Comparison of ENCODE assay signal across 10 cellular contexts in genomic region chr17:77459018-77459755, GRCh38.
DNase-seq lines count a peak whose midpoint lies in the region; ATAC-seq and TF ChIP-seq lines count a peak whose summit lies in the region.
"Had no signal": no experiment of that assay in that cellular context is flagged by ENCODE, and none has a peak within 500 bp of the region (broad histone marks: within the 10 kb centered on the region; RNA-seq: fewer than 3 reads in every experiment).

No MANE protein-coding gene starts in this region.

- in situ Hi-C loops in gastrocnemius medialis (cut with MboI; ENCODE audit: low sequenced_read_pairs in 4 of 4) = no loop called here

- peaks cover 99% of the 10 kb centered on the region for H3K4me1 ChIP-seq in DND-41 (ENCODE audit: insufficient read depth, low read length)
- peaks cover 95% of the 10 kb centered on the region for H3K4me1 ChIP-seq in OCI-LY7 (ENCODE audit: insufficient read depth, low read length, poor library complexity, severe bottlenecking)
- H3K4me1 ChIP-seq in gastrocnemius medialis = peaks cover 18 to 34% of the 10 kb centered on the region in 2 donors
- H3K4me1 ChIP-seq in foreskin keratinocyte = peaks cover 6% of the 10 kb centered on the region

- peaks cover 37% of the 10 kb centered on the region for H3K36me3 Mint-ChIP-seq in central memory CD8-positive, alpha-beta T cell (ENCODE audit: insufficient read depth)

- no peak for TF ChIP-seq POLR2A in gastrocnemius medialis (IDR thresholded peaks at IDR 0.05)

- no peaks in the 10 kb centered on the region for H3K27me3 Mint-ChIP-seq in central memory CD8-positive, alpha-beta T cell

- ATAC-seq in DND-41 (ENCODE audit: insufficient read depth, low read depth) = peak; percentile 6; the same call in 1 of the 3 replicates
- no peak for ATAC-seq in central memory CD8-positive, alpha-beta T cell (replicated peaks; ENCODE audit: extremely low read depth, poor library complexity, severe bottlenecking)
- no peak for ATAC-seq in gastrocnemius medialis
- no peak for ATAC-seq in foreskin keratinocyte
- ATAC-seq: SK-N-SH treated with all-trans-retinoic acid at 6 μM for 48 hours had no signal

- H3K4me1 Mint-ChIP-seq in central memory CD8-positive, alpha-beta T cell = peaks cover 81% of the 10 kb centered on the region

- H3K36me3 ChIP-seq in DND-41 (ENCODE audit: insufficient read depth, low read length) = peaks cover 86% of the 10 kb centered on the region
- peaks cover 70% of the 10 kb centered on the region for H3K36me3 ChIP-seq in OCI-LY7 (ENCODE audit: insufficient read depth, low read length)
- H3K36me3 ChIP-seq in gastrocnemius medialis = no peaks in the 10 kb centered on the region
- H3K36me3 ChIP-seq: thoracic aorta had no signal

- H2AFZ ChIP-seq in DND-41 (ENCODE audit: low read depth, low read length) = no peak overlapping the region
- H2AFZ ChIP-seq in OCI-LY7 (ENCODE audit: low read length) = no peak overlapping the region

- BruUV-seq in OCI-LY7 (replicated peaks; lab: Mats Ljungman, UMichigan) = no TSS peak

- peak overlapping the region; percentile 96 for H3K27ac Mint-ChIP-seq in central memory CD8-positive, alpha-beta T cell (ENCODE audit: low read depth)

- POLR2A ChIA-PET in OCI-LY7 (lab: Charles Lee) = interaction anchor here (1.0 to 6.0 kb wide), 17 partner anchors 8 to 59 kb away, joined by 3 to 50 read pairs (median 5); no protein-coding TSS in a partner anchor

- peak overlapping the region; percentile 93 for H3K4me3 Mint-ChIP-seq in central memory CD8-positive, alpha-beta T cell

- H3K79me2 ChIP-seq in DND-41 (ENCODE audit: insufficient read depth, low read length) (peaks cover 100% of the 10 kb centered on the region), OCI-LY7 (ENCODE audit: insufficient read depth, low read depth, low read length) (peaks cover 100% of the 10 kb centered on the region)

- H3K4me2 ChIP-seq in DND-41 (ENCODE audit: insufficient read depth, low read length) (peak overlapping the region; percentile 66), OCI-LY7 (ENCODE audit: low read length) (peak overlapping the region; percentile 76)

- H3K4me3 ChIP-seq in DND-41 (ENCODE audit: low read depth in 1 of 2, low read length in 2 of 2) (peak overlapping the region in 1 of 2 experiments; percentile 35; a peak in 1 of 4 replicates), OCI-LY7 (ENCODE audit: low read depth, low read length, poor library complexity, severe bottlenecking) (peak overlapping the region; percentile 76), gastrocnemius medialis (no peak overlapping the region)
- H3K4me3 ChIP-seq: thoracic aorta had no signal

- peaks cover 89% of the 10 kb centered on the region for H4K20me1 ChIP-seq in DND-41 (ENCODE audit: insufficient read depth, low read length)
- no peaks in the 10 kb centered on the region for H4K20me1 ChIP-seq in OCI-LY7 (ENCODE audit: insufficient read depth, low read length)

- no peaks in the 10 kb centered on the region for H3K27me3 ChIP-seq in DND-41 (ENCODE audit: insufficient read depth, low read length, poor library complexity)
- no peaks in the 10 kb centered on the region for H3K27me3 ChIP-seq in gastrocnemius medialis
- H3K27me3 ChIP-seq in foreskin keratinocyte = no peaks in the 10 kb centered on the region

- intact Hi-C loops in OCI-LY7 (cut with micrococcal nuclease; ENCODE audit: unreplicated experiment) (no loop called here), gastrocnemius medialis (cut with DNase I; ENCODE audit: low total_unique reads) (no loop called here)

- H3K9ac ChIP-seq in DND-41 (ENCODE audit: low read depth, low read length) = peak overlapping the region; percentile 97

- DNase-seq in DND-41 (peak; percentile 47), OCI-LY7 (ENCODE audit: low spot score) (peak; percentile 63), gastrocnemius medialis (no peak), foreskin keratinocyte (no peak), NK-92 (lab: John Stamatoyannopoulos, UW; ENCODE audit: unreplicated experiment) (no peak), COR-L47 (lab: John Stamatoyannopoulos, UW) (no peak), superior temporal gyrus (ENCODE audit: extremely low spot score) (no peak)
- DNase-seq in central memory CD8-positive, alpha-beta T cell (ENCODE audit: low spot score in 2 of 2) = no peak

- peak overlapping the region; percentile 85 for H3K27ac ChIP-seq in DND-41 (ENCODE audit: low read length)
- H3K27ac ChIP-seq in OCI-LY7 (ENCODE audit: low read depth, low read length, poor library complexity, severe bottlenecking) = peak overlapping the region; percentile 95
- H3K27ac ChIP-seq in gastrocnemius medialis = peak overlapping the region in 3 of 4 donors; percentile 43 to 59 (median 57)
- H3K27ac ChIP-seq in foreskin keratinocyte = no peak overlapping the region
- H3K27ac ChIP-seq: thoracic aorta had no signal

- H3K9me3 ChIP-seq in DND-41 (ENCODE audit: insufficient read depth, low read length, severe bottlenecking) (no peaks in the 10 kb centered on the region), OCI-LY7 (ENCODE audit: low read length) (no peaks in the 10 kb centered on the region), gastrocnemius medialis (no peaks in the 10 kb centered on the region)
- H3K9me3 ChIP-seq: thoracic aorta had no signal

- no peaks in the 10 kb centered on the region for H3K9me3 Mint-ChIP-seq in central memory CD8-positive, alpha-beta T cell

- TF ChIP-seq CTCF in DND-41 (IDR thresholded peaks at IDR 0.05; ENCODE audit: borderline replicate concordance, extremely low read depth, low read length, poor library complexity, severe bottlenecking) (no peak), OCI-LY7 (conservative IDR thresholded peaks at IDR 0.05; ENCODE audit: low read length) (0 out of 2 replicates have a peak, but pooled peaks have one; percentile 12), gastrocnemius medialis (IDR thresholded peaks at IDR 0.05 in 4 of 5, conservative IDR thresholded peaks at IDR 0.05 in 1 of 5) (no peak), foreskin keratinocyte (conservative IDR thresholded peaks at IDR 0.05) (no peak)

- CTCF ChIA-PET in OCI-LY7 (lab: Charles Lee; ENCODE audit: unreplicated experiment) = interaction anchor here (0.6 to 1.3 kb wide), 5 partner anchors 8 to 424 kb away, joined by 3 to 7 read pairs (median 5); no protein-coding TSS in a partner anchor

- H3K9me2 ChIP-seq in OCI-LY7 (ENCODE audit: insufficient read depth, low read length) = no peaks in the 10 kb centered on the region

Comparison
In these comparisons a context has a peak if more than half of its experiments do, and no peak if none do; other contexts are left out.
1. DNase-seq: peak in DND-41 (single experiment) and OCI-LY7 (single experiment); none in central memory CD8-positive, alpha-beta T cell (0 of 2), gastrocnemius medialis (0 of 2), foreskin keratinocyte (0 of 2), NK-92 (single experiment), COR-L47 (single experiment) and superior temporal gyrus (single experiment).